In genomic region chr19:23760326-23760725, GRCh38 we compare ENCODE assay signal across 7 cellular contexts. TPM values are rescaled to one million over a fixed set of nuclear protein-coding genes. Genes with fewer than 3 reads are reported as not detected.
A peak's percentile ranks its signal among the peaks of the same experiment; 100 is the strongest.
DNase-seq lines count a peak whose midpoint lies in the region; ATAC-seq and TF ChIP-seq lines count a peak whose summit lies in the region.
"Not testable (repeated sequence)": the region's sequence is repeated elsewhere in the genome, so short reads cannot be mapped to it uniquely, and the experiment has no call there.

No MANE protein-coding gene starts in this region.

- peaks cover 0 to 16% (median 12%) of the 10 kb centered on the region in 11 experiments; a peak in 16 of 22 replicates for H3K27me3 ChIP-seq in BLaER1 treated with 17β-estradiol and CSF1 and Interleukin-3, amounts not matched to agents 10 nM and 100 nM
- H3K27me3 ChIP-seq in SU-DHL-6 (ENCODE audit: low read length) = not testable (repeated sequence)

- H3K36me3 ChIP-seq in BLaER1 treated with 17β-estradiol and CSF1 and Interleukin-3, amounts not matched to agents 10 nM and 100 nM = peaks cover 4 to 18% (median 15%) of the 10 kb centered on the region in 11 experiments; a peak in 19 of 22 replicates
- not testable (repeated sequence) for H3K36me3 ChIP-seq in SU-DHL-6 (ENCODE audit: low read length)

- H3K27ac ChIP-seq in BLaER1 treated with 17β-estradiol and CSF1 and Interleukin-3, amounts not matched to agents 10 nM and 100 nM = not testable (repeated sequence)
- peak overlapping the region; percentile 33 for H3K27ac ChIP-seq in SU-DHL-6 (ENCODE audit: low read depth, low read length)

- H2AFZ ChIP-seq in SU-DHL-6 (ENCODE audit: low read depth, low read length, severe bottlenecking) = not testable (repeated sequence)

- peak overlapping the region in 6 of 11 experiments; percentile 9 to 41 (median 24); a peak in 5 of 22 replicates for H3K4me2 ChIP-seq in BLaER1 treated with 17β-estradiol and CSF1 and Interleukin-3, amounts not matched to agents 10 nM and 100 nM
- H3K4me2 ChIP-seq in SU-DHL-6 (ENCODE audit: low read depth, low read length, poor library complexity, severe bottlenecking) = peak overlapping the region; percentile 19

- intact Hi-C loops in activated CD8-positive, alpha-beta T cell treated with anti-CD3 and anti-CD28 coated beads for 36 hours (cut with micrococcal nuclease) = not testable (repeated sequence)

- not testable (repeated sequence) for ATAC-seq in activated CD8-positive, alpha-beta T cell treated with anti-CD3 and anti-CD28 coated beads for 36 hours; naive B cell (ENCODE audit: low read depth in 2 of 2)

- peaks cover 50% of the 10 kb centered on the region for H3K79me2 ChIP-seq in SU-DHL-6 (ENCODE audit: insufficient read depth, low read length)

- H3K27me3 Mint-ChIP-seq in activated CD8-positive, alpha-beta T cell treated with anti-CD3 and anti-CD28 coated beads for 36 hours; activated naive CD8-positive, alpha-beta T cell treated with anti-CD3 and anti-CD28 coated beads for 36 hours; naive B cell; neural crest cell (ENCODE audit: low read depth): not testable (repeated sequence)

- peak; percentile 4 for DNase-seq in KBM-7
- DNase-seq in activated CD8-positive, alpha-beta T cell treated with anti-CD3 and anti-CD28 coated beads for 36 hours = peak; percentile 54
- DNase-seq in activated naive CD8-positive, alpha-beta T cell treated with anti-CD3 and anti-CD28 coated beads for 36 hours; naive B cell; neural crest cell (ENCODE audit: low read depth, low spot score): not testable (repeated sequence)

- CTCF ChIA-PET in activated CD8-positive, alpha-beta T cell treated with anti-CD3 and anti-CD28 coated beads for 36 hours (lab: Charles Lee) = not testable (repeated sequence)

- in situ Hi-C loops in KBM-7 (cut with MboI; ENCODE audit: low pct_unique_long_range_greater_than_20kb, low sequenced_read_pairs) = not testable (repeated sequence)

- peaks cover 11% of the 10 kb centered on the region; the same call in 1 of the 2 replicates for H3F3A ChIP-seq in SU-DHL-6 (ENCODE audit: insufficient read depth)

- POLR2A ChIA-PET in activated CD8-positive, alpha-beta T cell treated with anti-CD3 and anti-CD28 coated beads for 36 hours (lab: Charles Lee) = interaction anchor here (1.1 kb wide), 1 partner anchor 365 kb away, joined by 5 read pairs; the partner anchor contains the start of gene ZNF91

- not testable (repeated sequence) for H3K9me3 Mint-ChIP-seq in activated CD8-positive, alpha-beta T cell treated with anti-CD3 and anti-CD28 coated beads for 36 hours; activated naive CD8-positive, alpha-beta T cell treated with anti-CD3 and anti-CD28 coated beads for 36 hours; naive B cell; neural crest cell

- not testable (repeated sequence) for H3K4me3 Mint-ChIP-seq in activated CD8-positive, alpha-beta T cell treated with anti-CD3 and anti-CD28 coated beads for 36 hours; activated naive CD8-positive, alpha-beta T cell treated with anti-CD3 and anti-CD28 coated beads for 36 hours
- H3K4me3 Mint-ChIP-seq in naive B cell = peak overlapping the region in 7 of 8 donors; percentile 3 to 99 (median 65)
- peak overlapping the region; percentile 74 for H3K4me3 Mint-ChIP-seq in neural crest cell

- peaks cover 4 to 28% (median 9%) of the 10 kb centered on the region in 10 experiments; a peak in 17 of 20 replicates for H3K4me1 ChIP-seq in BLaER1 treated with 17β-estradiol and CSF1 and Interleukin-3, amounts not matched to agents 10 nM and 100 nM

- H3K9ac ChIP-seq in BLaER1 treated with 17β-estradiol and CSF1 and Interleukin-3, amounts not matched to agents 10 nM and 100 nM; SU-DHL-6 (ENCODE audit: low read length): not testable (repeated sequence)

- H3K4me1 Mint-ChIP-seq in activated CD8-positive, alpha-beta T cell treated with anti-CD3 and anti-CD28 coated beads for 36 hours (ENCODE audit: low read depth) = peaks cover 32% of the 10 kb centered on the region
- peaks cover 36% of the 10 kb centered on the region for H3K4me1 Mint-ChIP-seq in activated naive CD8-positive, alpha-beta T cell treated with anti-CD3 and anti-CD28 coated beads for 36 hours
- peaks cover 18 to 55% (median 37%) of the 10 kb centered on the region in 3 donors for H3K4me1 Mint-ChIP-seq in naive B cell
- peaks cover 41% of the 10 kb centered on the region for H3K4me1 Mint-ChIP-seq in neural crest cell

- not testable (repeated sequence) for H4K20me1 ChIP-seq in BLaER1 treated with 17β-estradiol and CSF1 and Interleukin-3, amounts not matched to agents 10 nM and 100 nM; SU-DHL-6 (ENCODE audit: low read depth, low read length)

- H3K9me3 ChIP-seq in BLaER1 treated with 17β-estradiol and CSF1 and Interleukin-3, amounts not matched to agents 10 nM and 100 nM (replicated peaks in 1 of 11) = peaks cover 45 to 75% (median 58%) of the 10 kb centered on the region in 11 experiments
- H3K9me3 ChIP-seq in SU-DHL-6 (ENCODE audit: insufficient read depth, low read length) = not testable (repeated sequence)

- H3K4me3 ChIP-seq in BLaER1 treated with 17β-estradiol and CSF1 and Interleukin-3, amounts not matched to agents 10 nM and 100 nM; SU-DHL-6 (ENCODE audit: insufficient read depth, low read length, poor library complexity, severe bottlenecking): not testable (repeated sequence)

- TF ChIP-seq CTCF in SU-DHL-6 (IDR thresholded peaks at IDR 0.05; ENCODE audit: insufficient read depth, low read length, poor library complexity, severe bottlenecking); activated CD8-positive, alpha-beta T cell treated with anti-CD3 and anti-CD28 coated beads for 36 hours (IDR thresholded peaks at IDR 0.05); neural crest cell (conservative IDR thresholded peaks at IDR 0.05): not testable (repeated sequence)

- H3K27ac Mint-ChIP-seq in activated CD8-positive, alpha-beta T cell treated with anti-CD3 and anti-CD28 coated beads for 36 hours = peak overlapping the region; percentile 61
- peak overlapping the region; percentile 54 for H3K27ac Mint-ChIP-seq in activated naive CD8-positive, alpha-beta T cell treated with anti-CD3 and anti-CD28 coated beads for 36 hours
- peak overlapping the region in 3 of 6 donors; percentile 18 to 69 (median 37) for H3K27ac Mint-ChIP-seq in naive B cell
- not testable (repeated sequence) for H3K27ac Mint-ChIP-seq in neural crest cell (ENCODE audit: unreplicated experiment)

- H3K36me3 Mint-ChIP-seq in activated CD8-positive, alpha-beta T cell treated with anti-CD3 and anti-CD28 coated beads for 36 hours (ENCODE audit: low read depth) = peaks cover 12% of the 10 kb centered on the region
- H3K36me3 Mint-ChIP-seq in activated naive CD8-positive, alpha-beta T cell treated with anti-CD3 and anti-CD28 coated beads for 36 hours = peaks cover 30% of the 10 kb centered on the region
- not testable (repeated sequence) for H3K36me3 Mint-ChIP-seq in naive B cell
- H3K36me3 Mint-ChIP-seq in neural crest cell (ENCODE audit: low read depth) = peaks cover 23% of the 10 kb centered on the region

- not testable (repeated sequence) for H3K9me2 ChIP-seq in SU-DHL-6 (replicated peaks; ENCODE audit: insufficient read depth, low read length)

RNA-seq across cellular contexts. Expression of gene ZNF681, which starts 1.6 kb away (rescaled TPM):
- total RNA-seq in activated CD8-positive, alpha-beta T cell treated with anti-CD3 and anti-CD28 coated beads for 36 hours = 1 to 10 TPM; 5.0 to 6.4 TPM
- total RNA-seq in activated naive CD8-positive, alpha-beta T cell treated with anti-CD3 and anti-CD28 coated beads for 36 hours = 1 to 10 TPM; 5.0 to 5.8 TPM
- 1 to 10 TPM; 1.0 to 4.3 (median 3.2) TPM for polyA plus RNA-seq in naive B cell (ENCODE audit: low read depth in 6 of 6)
- total RNA-seq in neural crest cell = 9.4 and 11.5 TPM in 2 replicates
